In the genomic region with DNA sequence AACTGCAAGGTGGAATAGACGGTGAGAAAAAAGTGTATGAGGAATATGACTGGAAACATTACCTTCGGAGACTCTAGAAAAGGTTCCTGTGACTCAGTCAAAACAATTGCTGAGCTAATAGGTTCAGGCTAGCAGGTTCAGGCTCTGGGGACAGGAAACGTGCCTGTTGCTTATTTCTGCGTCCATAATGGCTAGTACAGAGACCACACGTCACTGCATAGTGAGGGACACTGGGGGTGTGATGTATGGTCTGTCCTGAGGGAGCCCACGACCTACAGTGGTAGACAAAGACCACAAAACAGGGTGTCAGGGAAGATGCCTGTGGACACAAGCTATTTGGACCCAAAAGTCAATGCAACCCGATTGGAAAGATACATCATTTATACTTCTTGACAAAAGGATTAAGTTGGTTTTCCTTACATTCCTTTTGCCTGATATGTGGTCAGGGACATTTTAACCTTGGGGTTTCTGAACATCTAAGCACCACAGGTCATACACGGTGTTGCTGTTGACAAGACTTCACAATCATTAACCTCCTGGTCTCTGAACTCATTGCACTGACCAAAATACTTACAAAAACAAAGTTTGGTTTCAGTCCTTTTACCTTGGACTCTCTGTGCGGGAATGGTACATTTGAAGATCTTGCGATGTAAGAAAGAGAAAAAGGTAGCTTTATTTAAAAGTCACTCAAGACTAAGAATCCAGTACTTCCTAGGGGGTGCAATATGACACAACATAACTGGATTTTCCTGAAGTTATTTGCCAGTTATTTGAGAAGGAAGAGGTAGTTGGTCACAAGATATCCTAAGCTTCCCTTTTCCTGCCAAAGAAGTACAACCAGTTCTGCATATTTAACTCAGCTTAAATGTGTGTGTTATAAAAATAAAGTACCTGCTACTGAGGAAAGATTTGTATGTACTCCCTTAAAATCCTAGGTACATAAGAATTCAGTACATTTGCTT, we compare ENCODE assay signal across 24 cellular contexts. TPM values are rescaled to one million over a fixed set of nuclear protein-coding genes. Genes with fewer than 3 reads are reported as not detected.
DNase-seq lines count a peak whose midpoint lies in the region; ATAC-seq, FAIRE-seq and TF ChIP-seq lines count a peak whose summit lies in the region.
"Had no signal": no experiment of that assay in that cellular context is flagged by ENCODE, and none has a peak within 500 bp of the region (broad histone marks: within the 10 kb centered on the region; RNA-seq: fewer than 3 reads in every experiment).

No MANE protein-coding gene starts in this region.

- H3K9ac ChIP-seq in H1 (replicated peaks in 1 of 4; ENCODE audit: extremely low read depth in 1 of 4, low read depth in 3 of 4, low read length in 3 of 4): no peak overlapping the region
- H3K9ac ChIP-seq in liver (ENCODE audit: low read depth in 1 of 2, low read length in 2 of 2): peak overlapping the region in 1 of 2 donors; percentile 77
- H3K9ac ChIP-seq: GM23248 had no signal

- no peak overlapping the region for H2BK20ac ChIP-seq in H1 (ENCODE audit: low read length)

- H3K4me2 ChIP-seq in H1 (ENCODE audit: insufficient read depth in 1 of 2, low read depth in 2 of 2, low read length in 2 of 2): no peak overlapping the region
- H3K4me2 ChIP-seq: A549, smooth muscle cell had no signal

- H3K23ac ChIP-seq in H1 (ENCODE audit: insufficient read length): no peak overlapping the region

- POLR2A ChIA-PET in H1 (lab: Charles Lee; ENCODE audit: partially characterized antibody): interaction anchor here (0.6 kb wide), 1 partner anchor 140 kb away, joined by 5 read pairs; no protein-coding TSS in a partner anchor

- no peak overlapping the region for H3K14ac ChIP-seq in H1 (ENCODE audit: insufficient read length)

- TF ChIP-seq EP300 in H1 (IDR thresholded peaks at IDR 0.05; ENCODE audit: borderline replicate concordance in 1 of 2, low read depth in 2 of 2, low read length in 2 of 2) (no peak), sigmoid colon (IDR thresholded peaks at IDR 0.05) (no peak)

- FAIRE-seq in H1 (lab: Jason Lieb, UNC) (no peak), GM12892 (lab: Jason Lieb, UNC) (no peak)
- FAIRE-seq: A549 had no signal

- no peak overlapping the region for H2BK120ac ChIP-seq in H1 (replicated peaks; ENCODE audit: low read depth, low read length)

- peaks cover 26% of the 10 kb centered on the region for H3K36me3 Mint-ChIP-seq in activated T-cell treated with anti-CD3 and anti-CD28 coated beads, Interleukin-2, amount 50 U/mL, for 24 hours (ENCODE audit: low read depth)

- 0 out of 2 replicates have a peak overlapping the region, but pooled peaks have one; percentile 1 for H2BK15ac ChIP-seq in H1 (ENCODE audit: low read length)

- H2BK12ac ChIP-seq in H1 (ENCODE audit: low read depth, low read length): no peak overlapping the region

- no peaks in the 10 kb centered on the region; the same call in 1 of the 2 replicates for H3K23me2 ChIP-seq in H1 (ENCODE audit: low read depth, low read length)

- H3K27me3 ChIP-seq in right cardiac atrium (ENCODE audit: control insufficient read depth, insufficient read depth) (no peaks in the 10 kb centered on the region), H1 (replicated peaks in 1 of 4; ENCODE audit: control insufficient read depth in 3 of 4, extremely low read depth in 1 of 4, insufficient read depth in 3 of 4, low read length in 3 of 4) (no peaks in the 10 kb centered on the region), liver (ENCODE audit: control insufficient read depth in 4 of 4, insufficient read depth in 4 of 4, low read length in 3 of 4) (no peaks in the 10 kb centered on the region), sigmoid colon (no peaks in the 10 kb centered on the region)
- H3K27me3 ChIP-seq: heart left ventricle, transverse colon had no signal

- H3K4me3 ChIP-seq in right cardiac atrium (ENCODE audit: low read length) (no peak overlapping the region), H1 (ENCODE audit: extremely low read depth in 1 of 4, insufficient read depth in 2 of 4, low read depth in 3 of 4, low read length in 4 of 4) (no peak overlapping the region), liver (ENCODE audit: low read depth in 1 of 3, low read length in 3 of 3) (peak overlapping the region in 1 of 3 donors; percentile 4), sigmoid colon (no peak overlapping the region)
- H3K4me3 ChIP-seq: A549, GM23248, heart left ventricle, psoas muscle, smooth muscle cell, transverse colon had no signal

- no peak overlapping the region for H3K18ac ChIP-seq in H1 (ENCODE audit: extremely low read depth, low read length)

- no peak overlapping the region for H4K5ac ChIP-seq in H1 (ENCODE audit: insufficient read length, low read depth, low read length)

- TF ChIP-seq POLR2A in H1 (IDR thresholded peaks at IDR 0.05; ENCODE audit: control extremely low read depth in 1 of 2, low read depth in 2 of 2, low read length in 2 of 2): no peak
- TF ChIP-seq POLR2A in sigmoid colon (IDR thresholded peaks at IDR 0.05): no peak
- TF ChIP-seq POLR2A in GM12892 (IDR thresholded peaks at IDR 0.05; ENCODE audit: low read depth, low read length): no peak

- TF ChIP-seq RAD21 in H1 (IDR thresholded peaks at IDR 0.05 in 1 of 2, conservative IDR thresholded peaks at IDR 0.05 in 1 of 2; ENCODE audit: low read depth in 2 of 2, low read length in 2 of 2): no peak
- peak; percentile 37 to 43 for TF ChIP-seq RAD21 in liver (IDR thresholded peaks at IDR 0.05)

- no peak overlapping the region for H3K27ac Mint-ChIP-seq in activated T-cell treated with anti-CD3 and anti-CD28 coated beads, Interleukin-2, amount 50 U/mL, for 24 hours
- H3K27ac Mint-ChIP-seq: HFFc6 had no signal

- H4K8ac ChIP-seq in H1 (ENCODE audit: extremely low read depth, insufficient read depth, low read length): no peak overlapping the region

- 83% methylated on average over 10 of the region's 10 CpGs for WGBS in right cardiac atrium
- 84% methylated on average over 10 of the region's 10 CpGs; no CpG with 5 or more reads in 1 of the 2 experiments for WGBS in H1 (ENCODE audit: extremely low coverage in 1 of 2, insufficient coverage in 1 of 2, insufficient read length in 1 of 2, insufficient replicate concordance in 2 of 2, low coverage in 1 of 2, low lambda C conversion rate in 2 of 2, missing lambda C conversion rate in 1 of 2), 2 experiments
- WGBS in liver: 41% methylated on average over 10 of the region's 10 CpGs
- 88 to 91% methylated on average over 10 of the region's 10 CpGs for WGBS in sigmoid colon, 2 donors

- no peak overlapping the region for H2AFZ ChIP-seq in H1 (ENCODE audit: low read length)
- H2AFZ ChIP-seq: GM23248 had no signal

- H3K79me2 ChIP-seq in H1 (ENCODE audit: control insufficient read depth in 1 of 2, insufficient read depth in 2 of 2, low read length in 2 of 2): no peaks in the 10 kb centered on the region

- H3K4ac ChIP-seq in H1 (replicated peaks; ENCODE audit: insufficient read length, low read depth, low read length): no peak overlapping the region

- intact Hi-C loops in left ventricle myocardium superior (cut with micrococcal nuclease) (no loop called here), right cardiac atrium (cut with DNase I) (loop anchor here in 1 of 4 donors (10.0 kb wide), 1 partner anchor 199 kb away; the partner anchor contains the start of gene IL17D), sigmoid colon (cut with DNase I) (no loop called here)

- DNase-seq in left ventricle myocardium superior: no peak
- DNase-seq in right cardiac atrium: no peak
- DNase-seq in H1 (ENCODE audit: low read depth in 1 of 2, low spot score in 2 of 2): no peak
- no peak for DNase-seq in NCI-H2107 (lab: John Stamatoyannopoulos, UW)
- no peak for DNase-seq in activated T-cell treated with anti-CD3 and anti-CD28 coated beads, Interleukin-2, amount 50 U/mL, for 24 hours
- DNase-seq in sigmoid colon: no peak
- DNase-seq in GM12892 (ENCODE audit: insufficient read length): no peak
- DNase-seq: activated CD4-positive, alpha-beta T cell treated with anti-CD3 and anti-CD28 coated beads for 48 hours; activated CD8-positive, alpha-beta memory T cell treated with anti-CD3 and anti-CD28 coated beads for 24 hours; effector CD8-positive, alpha-beta T cell; foreskin fibroblast; GM23248; heart left ventricle; HFFc6; NCI-H1092 treated with DMSO at 0.1 percent for 48 hours; NCI-H2029; NCI-H2227 treated with DMSO at 0.1 percent for 48 hours; NCI-H69; psoas muscle; stimulated activated CD4-positive, alpha-beta T cell treated with anti-CD3 and anti-CD28 coated beads, Interleukin-1b, Interleukin-23, amount 100 ng/mL, for 48 hours; transverse colon had no signal

- H2AK5ac ChIP-seq in H1 (ENCODE audit: low read depth, low read length): no peak overlapping the region

- no peak overlapping the region for H2BK5ac ChIP-seq in H1 (ENCODE audit: low read depth, low read length)

- no peak overlapping the region for H4K91ac ChIP-seq in H1 (replicated peaks; ENCODE audit: insufficient read length, low read length)

- H3K9me3 ChIP-seq in right cardiac atrium (ENCODE audit: control insufficient read depth, low read length): no peaks in the 10 kb centered on the region
- H3K9me3 ChIP-seq in H1 (ENCODE audit: insufficient read depth in 2 of 2, low read depth in 1 of 2, low read length in 1 of 2): no peaks in the 10 kb centered on the region
- H3K9me3 ChIP-seq in liver (ENCODE audit: control insufficient read depth in 4 of 4, low read length in 3 of 4): no peaks in the 10 kb centered on the region
- no peaks in the 10 kb centered on the region for H3K9me3 ChIP-seq in sigmoid colon
- H3K9me3 ChIP-seq: heart left ventricle, psoas muscle, transverse colon had no signal

- H3K4me1 Mint-ChIP-seq in activated T-cell treated with anti-CD3 and anti-CD28 coated beads, Interleukin-2, amount 50 U/mL, for 24 hours (ENCODE audit: low read depth): no peaks in the 10 kb centered on the region

- H3K4me3 Mint-ChIP-seq in activated T-cell treated with anti-CD3 and anti-CD28 coated beads, Interleukin-2, amount 50 U/mL, for 24 hours: no peak overlapping the region
- H3K4me3 Mint-ChIP-seq: HFFc6 had no signal

- H3K56ac ChIP-seq in H1 (replicated peaks; ENCODE audit: insufficient read length, low read depth, low read length): no peak overlapping the region

- H4K20me1 ChIP-seq in H1 (replicated peaks in 1 of 2; ENCODE audit: control insufficient read depth in 1 of 2, insufficient read depth in 2 of 2, low read length in 2 of 2): no peaks in the 10 kb centered on the region

- CTCF ChIA-PET in H1 (lab: Charles Lee; ENCODE audit: partially characterized antibody): interaction anchor here (0.6 to 1.1 kb wide), 2 partner anchors 9 to 260 kb away, joined by 3 read pairs; no protein-coding TSS in a partner anchor

- H3K27ac ChIP-seq in right cardiac atrium (ENCODE audit: low read length): no peak overlapping the region
- H3K27ac ChIP-seq in H1 (ENCODE audit: low read depth, low read length): no peak overlapping the region
- H3K27ac ChIP-seq in liver (ENCODE audit: low read depth in 1 of 2, low read length in 2 of 2): peak overlapping the region; percentile 80 to 81
- no peak overlapping the region for H3K27ac ChIP-seq in sigmoid colon
- H3K27ac ChIP-seq: A549, GM23248, psoas muscle, transverse colon had no signal

- H3K27me3 Mint-ChIP-seq in activated T-cell treated with anti-CD3 and anti-CD28 coated beads, Interleukin-2, amount 50 U/mL, for 24 hours: no peaks in the 10 kb centered on the region

- H3K9me3 Mint-ChIP-seq in activated T-cell treated with anti-CD3 and anti-CD28 coated beads, Interleukin-2, amount 50 U/mL, for 24 hours: peaks cover 4% of the 10 kb centered on the region
- H3K9me3 Mint-ChIP-seq: HFFc6 had no signal

- peaks cover 4% of the 10 kb centered on the region for H3K4me1 ChIP-seq in right cardiac atrium (ENCODE audit: control insufficient read depth, insufficient read depth, low read length)
- H3K4me1 ChIP-seq in H1 (replicated peaks in 1 of 4; ENCODE audit: control insufficient read depth in 3 of 4, insufficient read depth in 4 of 4, low read length in 3 of 4): peaks cover 0 to 4% (median 3%) of the 10 kb centered on the region in 4 experiments; a peak in 4 of 7 replicates
- peaks cover 18 to 48% (median 36%) of the 10 kb centered on the region in 4 donors for H3K4me1 ChIP-seq in liver (ENCODE audit: control insufficient read depth in 4 of 4, insufficient read depth in 4 of 4, low read length in 3 of 4)
- H3K4me1 ChIP-seq in sigmoid colon: no peaks in the 10 kb centered on the region
- H3K4me1 ChIP-seq: A549, psoas muscle, transverse colon had no signal

- no peaks in the 10 kb centered on the region for H3K79me1 ChIP-seq in H1 (ENCODE audit: low read depth, low read length)

- TF ChIP-seq CTCF in H1 (IDR thresholded peaks at IDR 0.05; ENCODE audit: control extremely low read depth in 1 of 3, insufficient read depth in 1 of 3, low read depth in 1 of 3, low read length in 3 of 3) (no peak), liver (IDR thresholded peaks at IDR 0.05; ENCODE audit: low read depth, low read length, missing input control) (no peak), sigmoid colon (IDR thresholded peaks at IDR 0.05) (no peak)

- no peaks in the 10 kb centered on the region for H3K36me3 ChIP-seq in H1 (ENCODE audit: control insufficient read depth in 2 of 4, insufficient read depth in 4 of 4, low read length in 3 of 4)
- peaks cover 1 to 12% (median 9%) of the 10 kb centered on the region in 4 donors for H3K36me3 ChIP-seq in liver (ENCODE audit: control insufficient read depth in 4 of 4, insufficient read depth in 3 of 4, low read depth in 1 of 4, low read length in 3 of 4)
- H3K36me3 ChIP-seq in sigmoid colon: peaks cover 0 to 22% (median under 1%) of the 10 kb centered on the region in 4 donors

- peak; percentile 23 for ATAC-seq in left ventricle myocardium superior
- ATAC-seq in right cardiac atrium: no peak
- ATAC-seq: A549, psoas muscle had no signal

RNA-seq across cellular contexts. Expression of gene CRYL1, which starts 20.0 kb away (rescaled TPM):
- total RNA-seq in left ventricle myocardium superior: 19.5 TPM
- 10 to 100 TPM; 33.0 to 41.8 (median 33.3) TPM for total RNA-seq in right cardiac atrium
- polyA plus RNA-seq in right cardiac atrium: 29.3 TPM
- total RNA-seq in H1 (2021; fragmentation: NEBNext Ultra II Directional; extraction: Animal tissue kit (Norgen Biotek cat#: 25700)): 1.8 and 1.9 TPM in 2 replicates
- polyA plus RNA-seq in H1 (2011; rRNA removed): 6.4 and 8.2 TPM in 2 replicates
- 8.1 TPM for polyA plus RNA-seq in H1 (2011; cell fraction: cytosol; rRNA removed)
- polyA plus RNA-seq in H1 (2011; cell fraction: nucleus; rRNA removed): 6.2 TPM
- polyA plus RNA-seq in H1 (2012, experiment 1 of 2): 2.1 to 4.5 TPM (median 3.7 TPM) in 4 replicates
- 1.9 TPM for polyA plus RNA-seq in H1 (2012, experiment 2 of 2)
- polyA plus RNA-seq in H1 (2013, experiment 1 of 2): 2.3 TPM
- polyA plus RNA-seq in H1 (2013, experiment 2 of 2): 2.7 TPM
- polyA minus RNA-seq in H1 (2011; rRNA and poly(A)+ RNA removed): 5.5 and 6.1 TPM in 2 replicates
- polyA minus RNA-seq in H1 (2011; cell fraction: cytosol; rRNA and poly(A)+ RNA removed): not detected
- polyA minus RNA-seq in H1 (2011; cell fraction: nucleus; rRNA and poly(A)+ RNA removed): 3.3 TPM
- total RNA-seq in liver: 100 to 1,000 TPM in 1 of 2 donors, 10 to 100 TPM in 1; 87.8 to 179 TPM
- 100 to 1,000 TPM; 162 to 174 TPM for polyA plus RNA-seq in liver
- total RNA-seq in sigmoid colon: 10 to 100 TPM; 33.0 to 53.5 (median 37.7) TPM
- polyA plus RNA-seq in sigmoid colon: 100 to 1,000 TPM in 2 of 3 donors, 10 to 100 TPM in 1; 62.4 to 183 (median 153) TPM
- polyA plus RNA-seq in GM12892 (2012; ENCODE audit: missing spikeins): 10.7 TPM

Comparison
In these comparisons a context has a peak if more than half of its experiments do, and no peak if none do; other contexts are left out.
1. H3K27ac ChIP-seq: peak in liver (2 of 2); none in right cardiac atrium (single experiment), H1 (single experiment) and sigmoid colon (0 of 4).